ENCODE assay signal across 1 cellular context in the genomic region with DNA sequence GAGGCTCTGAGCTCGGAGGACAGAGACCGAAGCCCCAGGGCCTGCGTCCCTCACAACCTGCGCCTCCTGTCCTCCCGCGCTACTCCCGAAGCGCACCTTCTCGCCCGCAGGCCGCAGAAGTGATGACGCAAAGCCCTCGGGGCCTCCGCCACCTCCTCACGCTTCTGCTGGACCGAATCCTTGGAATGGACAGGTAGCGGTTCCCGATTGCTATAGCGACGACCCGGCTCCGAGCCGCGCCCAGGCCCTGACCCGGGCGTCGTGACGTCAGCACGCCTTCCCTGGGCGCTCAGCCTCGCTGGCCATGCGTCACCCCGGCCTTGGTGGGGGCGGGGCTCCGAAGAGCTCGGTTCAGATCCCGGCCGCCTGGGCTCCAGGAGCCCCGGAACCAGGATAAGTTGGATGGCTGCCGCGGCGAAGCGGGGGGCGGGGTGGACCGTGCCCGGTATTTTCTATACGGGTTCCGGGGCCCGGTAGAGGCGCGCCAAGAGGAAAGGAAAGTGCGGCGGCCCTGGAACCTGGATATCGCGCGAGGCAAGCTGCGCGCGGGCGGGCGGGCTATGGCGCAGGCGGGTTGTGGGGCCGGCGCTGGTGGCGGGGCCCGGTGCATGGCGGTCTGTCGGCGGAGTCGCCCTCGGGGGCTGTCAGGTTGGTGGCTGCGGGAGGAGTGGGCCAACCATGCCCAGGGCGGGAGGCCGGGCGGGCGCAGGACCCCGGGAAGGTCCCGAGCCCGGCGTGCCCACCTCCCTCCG.
TF ChIP-seq lines count a peak whose summit lies in the region.

A gene (plus strand): TSS at position 542 of the 752 bp plus-strand sequence. CDS start 21,417 bp downstream, outside the sequence.

TF ChIP-seq in HepG2, 621 proteins besides CTCF, POLR2A, EP300 and RAD21 (continued from another document and continues in another):
- TF ChIP-seq, protein P1, sequence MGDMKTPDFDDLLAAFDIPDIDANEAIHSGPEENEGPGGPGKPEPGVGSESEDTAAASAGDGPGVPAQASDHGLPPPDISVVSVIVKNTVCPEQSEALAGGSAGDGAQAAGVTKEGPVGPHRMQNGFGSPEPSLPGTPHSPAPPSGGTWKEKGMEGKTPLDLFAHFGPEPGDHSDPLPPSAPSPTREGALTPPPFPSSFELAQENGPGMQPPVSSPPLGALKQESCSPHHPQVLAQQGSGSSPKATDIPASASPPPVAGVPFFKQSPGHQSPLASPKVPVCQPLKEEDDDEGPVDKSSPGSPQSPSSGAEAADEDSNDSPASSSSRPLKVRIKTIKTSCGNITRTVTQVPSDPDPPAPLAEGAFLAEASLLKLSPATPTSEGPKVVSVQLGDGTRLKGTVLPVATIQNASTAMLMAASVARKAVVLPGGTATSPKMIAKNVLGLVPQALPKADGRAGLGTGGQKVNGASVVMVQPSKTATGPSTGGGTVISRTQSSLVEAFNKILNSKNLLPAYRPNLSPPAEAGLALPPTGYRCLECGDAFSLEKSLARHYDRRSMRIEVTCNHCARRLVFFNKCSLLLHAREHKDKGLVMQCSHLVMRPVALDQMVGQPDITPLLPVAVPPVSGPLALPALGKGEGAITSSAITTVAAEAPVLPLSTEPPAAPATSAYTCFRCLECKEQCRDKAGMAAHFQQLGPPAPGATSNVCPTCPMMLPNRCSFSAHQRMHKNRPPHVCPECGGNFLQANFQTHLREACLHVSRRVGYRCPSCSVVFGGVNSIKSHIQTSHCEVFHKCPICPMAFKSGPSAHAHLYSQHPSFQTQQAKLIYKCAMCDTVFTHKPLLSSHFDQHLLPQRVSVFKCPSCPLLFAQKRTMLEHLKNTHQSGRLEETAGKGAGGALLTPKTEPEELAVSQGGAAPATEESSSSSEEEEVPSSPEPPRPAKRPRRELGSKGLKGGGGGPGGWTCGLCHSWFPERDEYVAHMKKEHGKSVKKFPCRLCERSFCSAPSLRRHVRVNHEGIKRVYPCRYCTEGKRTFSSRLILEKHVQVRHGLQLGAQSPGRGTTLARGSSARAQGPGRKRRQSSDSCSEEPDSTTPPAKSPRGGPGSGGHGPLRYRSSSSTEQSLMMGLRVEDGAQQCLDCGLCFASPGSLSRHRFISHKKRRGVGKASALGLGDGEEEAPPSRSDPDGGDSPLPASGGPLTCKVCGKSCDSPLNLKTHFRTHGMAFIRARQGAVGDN (CRISPR knock-in tag; IDR thresholded peaks at IDR 0.05): peak; percentile 99
- TF ChIP-seq SIX1 (CRISPR knock-in tag; IDR thresholded peaks at IDR 0.05; ENCODE audit: borderline replicate concordance): peak; percentile 53; the same call in 1 of the 2 replicates
- peak; percentile 94; the same call in 1 of the 2 replicates for TF ChIP-seq MTA1 (CRISPR knock-in tag; IDR thresholded peaks at IDR 0.05; ENCODE audit: borderline replicate concordance)
- TF ChIP-seq ZNF780A (CRISPR knock-in tag; IDR thresholded peaks at IDR 0.05): peak; percentile 88; the same call in 1 of the 2 replicates
- no peak for TF ChIP-seq HMGA1 (CRISPR knock-in tag; conservative IDR thresholded peaks at IDR 0.05)
- TF ChIP-seq ZFP90 (CRISPR knock-in tag; IDR thresholded peaks at IDR 0.05; ENCODE audit: borderline replicate concordance): peak; percentile 98; the same call in 1 of the 2 replicates
- 0 out of 2 replicates have a peak, but pooled peaks have one; percentile 89 for TF ChIP-seq ZZZ3 (CRISPR knock-in tag; IDR thresholded peaks at IDR 0.05; ENCODE audit: borderline replicate concordance)
- TF ChIP-seq TOPORS (CRISPR knock-in tag; IDR thresholded peaks at IDR 0.05): peak; percentile 90
- TF ChIP-seq ZNF24 (IDR thresholded peaks at IDR 0.05): peak; percentile 39; the same call in 1 of the 2 replicates
- TF ChIP-seq REPIN1 (CRISPR knock-in tag; IDR thresholded peaks at IDR 0.05; ENCODE audit: borderline replicate concordance, low read depth): peak; percentile 98
- peak; percentile 97 for TF ChIP-seq SP4 (CRISPR knock-in tag; IDR thresholded peaks at IDR 0.05)
- TF ChIP-seq ZNF441 (CRISPR knock-in tag; IDR thresholded peaks at IDR 0.05; ENCODE audit: borderline replicate concordance): peak; percentile 89
- peak; percentile 86 for TF ChIP-seq POGZ (CRISPR knock-in tag; IDR thresholded peaks at IDR 0.05)
- TF ChIP-seq AKAP8 (CRISPR knock-in tag; IDR thresholded peaks at IDR 0.05): peak; percentile 54; the same call in 1 of the 2 replicates
- peak; percentile 72 for TF ChIP-seq ARNTL (CRISPR knock-in tag; IDR thresholded peaks at IDR 0.05)
- peak; percentile 97 for TF ChIP-seq ZNF337 (CRISPR knock-in tag; IDR thresholded peaks at IDR 0.05; ENCODE audit: borderline replicate concordance, low read depth)
- no peak for TF ChIP-seq SUZ12 (IDR thresholded peaks at IDR 0.05; ENCODE audit: low read depth, low read length)
- TF ChIP-seq HDAC6 (IDR thresholded peaks at IDR 0.05; ENCODE audit: low read depth, low read length): no peak
- TF ChIP-seq, protein P2, sequence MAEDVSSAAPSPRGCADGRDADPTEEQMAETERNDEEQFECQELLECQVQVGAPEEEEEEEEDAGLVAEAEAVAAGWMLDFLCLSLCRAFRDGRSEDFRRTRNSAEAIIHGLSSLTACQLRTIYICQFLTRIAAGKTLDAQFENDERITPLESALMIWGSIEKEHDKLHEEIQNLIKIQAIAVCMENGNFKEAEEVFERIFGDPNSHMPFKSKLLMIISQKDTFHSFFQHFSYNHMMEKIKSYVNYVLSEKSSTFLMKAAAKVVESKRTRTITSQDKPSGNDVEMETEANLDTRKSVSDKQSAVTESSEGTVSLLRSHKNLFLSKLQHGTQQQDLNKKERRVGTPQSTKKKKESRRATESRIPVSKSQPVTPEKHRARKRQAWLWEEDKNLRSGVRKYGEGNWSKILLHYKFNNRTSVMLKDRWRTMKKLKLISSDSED (CRISPR knock-in tag; IDR thresholded peaks at IDR 0.05): 0 out of 2 replicates have a peak, but pooled peaks have one; percentile 34
- TF ChIP-seq FOSL1 (CRISPR knock-in tag; IDR thresholded peaks at IDR 0.05; ENCODE audit: borderline replicate concordance): no peak
- peak; percentile 97 for TF ChIP-seq ZBTB21 (CRISPR knock-in tag; IDR thresholded peaks at IDR 0.05)
- TF ChIP-seq CC2D1A (CRISPR knock-in tag; IDR thresholded peaks at IDR 0.05): no peak
- TF ChIP-seq ZFP41 (CRISPR knock-in tag; IDR thresholded peaks at IDR 0.05; ENCODE audit: borderline replicate concordance): peak; percentile 74; the same call in 1 of the 2 replicates
- peak; percentile 89 for TF ChIP-seq ZNF724P (CRISPR knock-in tag; IDR thresholded peaks at IDR 0.05; ENCODE audit: borderline replicate concordance)
- TF ChIP-seq ZNF30 (CRISPR knock-in tag; IDR thresholded peaks at IDR 0.05): no peak
- TF ChIP-seq MED1 (CRISPR knock-in tag; IDR thresholded peaks at IDR 0.05): peak; percentile 92
- TF ChIP-seq ZNF510 (CRISPR knock-in tag; IDR thresholded peaks at IDR 0.05; ENCODE audit: low read depth): no peak
- TF ChIP-seq SMAD9 (CRISPR knock-in tag; IDR thresholded peaks at IDR 0.05): no peak
- TF ChIP-seq YEATS4 (CRISPR knock-in tag; IDR thresholded peaks at IDR 0.05; ENCODE audit: borderline replicate concordance): peak; percentile 99
- 0 out of 2 replicates have a peak, but pooled peaks have one; percentile 53 for TF ChIP-seq ELF4 (CRISPR knock-in tag; IDR thresholded peaks at IDR 0.05; ENCODE audit: borderline replicate concordance)
- peak; percentile 99 for TF ChIP-seq PTBP1 (IDR thresholded peaks at IDR 0.05; ENCODE audit: low read depth, low read length, poor library complexity, severe bottlenecking)
- TF ChIP-seq ZNF629 (CRISPR knock-in tag; conservative IDR thresholded peaks at IDR 0.05): no peak; the same call in 1 of the 2 replicates
- TF ChIP-seq ZNF282 (IDR thresholded peaks at IDR 0.05; ENCODE audit: partially characterized antibody): no peak
- peak; percentile 96 for TF ChIP-seq SPEN (CRISPR knock-in tag; IDR thresholded peaks at IDR 0.05; ENCODE audit: low read depth)
- TF ChIP-seq HOXA5 (CRISPR knock-in tag; IDR thresholded peaks at IDR 0.05): peak; percentile 97
- no peak; the same call in 1 of the 2 replicates for TF ChIP-seq KDM5A (IDR thresholded peaks at IDR 0.05; ENCODE audit: borderline replicate concordance, low read length)
- TF ChIP-seq, protein P3, sequence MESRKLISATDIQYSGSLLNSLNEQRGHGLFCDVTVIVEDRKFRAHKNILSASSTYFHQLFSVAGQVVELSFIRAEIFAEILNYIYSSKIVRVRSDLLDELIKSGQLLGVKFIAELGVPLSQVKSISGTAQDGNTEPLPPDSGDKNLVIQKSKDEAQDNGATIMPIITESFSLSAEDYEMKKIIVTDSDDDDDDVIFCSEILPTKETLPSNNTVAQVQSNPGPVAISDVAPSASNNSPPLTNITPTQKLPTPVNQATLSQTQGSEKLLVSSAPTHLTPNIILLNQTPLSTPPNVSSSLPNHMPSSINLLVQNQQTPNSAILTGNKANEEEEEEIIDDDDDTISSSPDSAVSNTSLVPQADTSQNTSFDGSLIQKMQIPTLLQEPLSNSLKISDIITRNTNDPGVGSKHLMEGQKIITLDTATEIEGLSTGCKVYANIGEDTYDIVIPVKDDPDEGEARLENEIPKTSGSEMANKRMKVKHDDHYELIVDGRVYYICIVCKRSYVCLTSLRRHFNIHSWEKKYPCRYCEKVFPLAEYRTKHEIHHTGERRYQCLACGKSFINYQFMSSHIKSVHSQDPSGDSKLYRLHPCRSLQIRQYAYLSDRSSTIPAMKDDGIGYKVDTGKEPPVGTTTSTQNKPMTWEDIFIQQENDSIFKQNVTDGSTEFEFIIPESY (CRISPR knock-in tag; IDR thresholded peaks at IDR 0.05): no peak; the same call in 1 of the 2 replicates
- TF ChIP-seq HNF4G (IDR thresholded peaks at IDR 0.05; ENCODE audit: borderline replicate concordance, low read depth, low read length): peak; percentile 82
- TF ChIP-seq HNF4G (CRISPR knock-in tag; IDR thresholded peaks at IDR 0.05; ENCODE audit: borderline replicate concordance, low read depth): peak; percentile 55; the same call in 1 of the 2 replicates
- TF ChIP-seq KDM4B (CRISPR knock-in tag; IDR thresholded peaks at IDR 0.05): peak; percentile 79
- peak; percentile 67 for TF ChIP-seq ZNF451 (CRISPR knock-in tag; IDR thresholded peaks at IDR 0.05)
- peak; percentile 50; the same call in 1 of the 2 replicates for TF ChIP-seq RNF2 (conservative IDR thresholded peaks at IDR 0.05; ENCODE audit: low read depth)
- TF ChIP-seq ZBTB7A (CRISPR knock-in tag; IDR thresholded peaks at IDR 0.05): peak; percentile 50
- TF ChIP-seq ZNF34 (CRISPR knock-in tag; IDR thresholded peaks at IDR 0.05; ENCODE audit: borderline replicate concordance): no peak
- no peak; the same call in 1 of the 2 replicates for TF ChIP-seq ADNP (CRISPR knock-in tag; IDR thresholded peaks at IDR 0.05)
- TF ChIP-seq KDM2A (CRISPR knock-in tag; IDR thresholded peaks at IDR 0.05; ENCODE audit: borderline replicate concordance, low read depth): peak; percentile 98
- no peak for TF ChIP-seq ZNF530 (CRISPR knock-in tag; IDR thresholded peaks at IDR 0.05; ENCODE audit: low read depth)
- peak; percentile 95 for TF ChIP-seq ZNF350 (CRISPR knock-in tag; IDR thresholded peaks at IDR 0.05; ENCODE audit: borderline replicate concordance, low read depth)
- peak; percentile 41 for TF ChIP-seq ZBTB1 (CRISPR knock-in tag; IDR thresholded peaks at IDR 0.05; ENCODE audit: borderline replicate concordance)
- peak; percentile 66; the same call in 1 of the 2 replicates for TF ChIP-seq HNRNPL (IDR thresholded peaks at IDR 0.05; ENCODE audit: low read depth, low read length)
- TF ChIP-seq TARDBP (CRISPR knock-in tag; IDR thresholded peaks at IDR 0.05): peak; percentile 99
- TF ChIP-seq ZSCAN25 (CRISPR knock-in tag; IDR thresholded peaks at IDR 0.05): peak; percentile 79; the same call in 1 of the 2 replicates
- TF ChIP-seq AGO2 (optimal IDR thresholded peaks at IDR 0.05; ENCODE audit: low read depth, low read length): peak; percentile 86
- TF ChIP-seq, protein P4, sequence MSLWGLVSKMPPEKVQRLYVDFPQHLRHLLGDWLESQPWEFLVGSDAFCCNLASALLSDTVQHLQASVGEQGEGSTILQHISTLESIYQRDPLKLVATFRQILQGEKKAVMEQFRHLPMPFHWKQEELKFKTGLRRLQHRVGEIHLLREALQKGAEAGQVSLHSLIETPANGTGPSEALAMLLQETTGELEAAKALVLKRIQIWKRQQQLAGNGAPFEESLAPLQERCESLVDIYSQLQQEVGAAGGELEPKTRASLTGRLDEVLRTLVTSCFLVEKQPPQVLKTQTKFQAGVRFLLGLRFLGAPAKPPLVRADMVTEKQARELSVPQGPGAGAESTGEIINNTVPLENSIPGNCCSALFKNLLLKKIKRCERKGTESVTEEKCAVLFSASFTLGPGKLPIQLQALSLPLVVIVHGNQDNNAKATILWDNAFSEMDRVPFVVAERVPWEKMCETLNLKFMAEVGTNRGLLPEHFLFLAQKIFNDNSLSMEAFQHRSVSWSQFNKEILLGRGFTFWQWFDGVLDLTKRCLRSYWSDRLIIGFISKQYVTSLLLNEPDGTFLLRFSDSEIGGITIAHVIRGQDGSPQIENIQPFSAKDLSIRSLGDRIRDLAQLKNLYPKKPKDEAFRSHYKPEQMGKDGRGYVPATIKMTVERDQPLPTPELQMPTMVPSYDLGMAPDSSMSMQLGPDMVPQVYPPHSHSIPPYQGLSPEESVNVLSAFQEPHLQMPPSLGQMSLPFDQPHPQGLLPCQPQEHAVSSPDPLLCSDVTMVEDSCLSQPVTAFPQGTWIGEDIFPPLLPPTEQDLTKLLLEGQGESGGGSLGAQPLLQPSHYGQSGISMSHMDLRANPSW (CRISPR knock-in tag; IDR thresholded peaks at IDR 0.05; ENCODE audit: borderline replicate concordance): peak; percentile 58; the same call in 1 of the 2 replicates
- peak; percentile 96 for TF ChIP-seq HNRNPUL1 (IDR thresholded peaks at IDR 0.05; ENCODE audit: low read depth, low read length)
- TF ChIP-seq ZNF264 (CRISPR knock-in tag; IDR thresholded peaks at IDR 0.05): peak; percentile 84
- peak; percentile 63; the same call in 1 of the 2 replicates for TF ChIP-seq SOX5 (CRISPR knock-in tag; IDR thresholded peaks at IDR 0.05; ENCODE audit: borderline replicate concordance)
- peak; percentile 70; the same call in 1 of the 2 replicates for TF ChIP-seq ZSCAN9 (CRISPR knock-in tag; IDR thresholded peaks at IDR 0.05; ENCODE audit: borderline replicate concordance)
- TF ChIP-seq FLYWCH1 (CRISPR knock-in tag; IDR thresholded peaks at IDR 0.05): peak; percentile 93; the same call in 1 of the 2 replicates
- TF ChIP-seq GPN1 (CRISPR knock-in tag; IDR thresholded peaks at IDR 0.05; ENCODE audit: borderline replicate concordance): 0 out of 2 replicates have a peak, but pooled peaks have one; percentile 44
- TF ChIP-seq, protein P5, sequence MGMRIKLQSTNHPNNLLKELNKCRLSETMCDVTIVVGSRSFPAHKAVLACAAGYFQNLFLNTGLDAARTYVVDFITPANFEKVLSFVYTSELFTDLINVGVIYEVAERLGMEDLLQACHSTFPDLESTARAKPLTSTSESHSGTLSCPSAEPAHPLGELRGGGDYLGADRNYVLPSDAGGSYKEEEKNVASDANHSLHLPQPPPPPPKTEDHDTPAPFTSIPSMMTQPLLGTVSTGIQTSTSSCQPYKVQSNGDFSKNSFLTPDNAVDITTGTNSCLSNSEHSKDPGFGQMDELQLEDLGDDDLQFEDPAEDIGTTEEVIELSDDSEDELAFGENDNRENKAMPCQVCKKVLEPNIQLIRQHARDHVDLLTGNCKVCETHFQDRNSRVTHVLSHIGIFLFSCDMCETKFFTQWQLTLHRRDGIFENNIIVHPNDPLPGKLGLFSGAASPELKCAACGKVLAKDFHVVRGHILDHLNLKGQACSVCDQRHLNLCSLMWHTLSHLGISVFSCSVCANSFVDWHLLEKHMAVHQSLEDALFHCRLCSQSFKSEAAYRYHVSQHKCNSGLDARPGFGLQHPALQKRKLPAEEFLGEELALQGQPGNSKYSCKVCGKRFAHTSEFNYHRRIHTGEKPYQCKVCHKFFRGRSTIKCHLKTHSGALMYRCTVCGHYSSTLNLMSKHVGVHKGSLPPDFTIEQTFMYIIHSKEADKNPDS (CRISPR knock-in tag; IDR thresholded peaks at IDR 0.05): 0 out of 2 replicates have a peak, but pooled peaks have one; percentile 55
